31 cellular contexts compared by ENCODE assay signal in the genomic region with DNA sequence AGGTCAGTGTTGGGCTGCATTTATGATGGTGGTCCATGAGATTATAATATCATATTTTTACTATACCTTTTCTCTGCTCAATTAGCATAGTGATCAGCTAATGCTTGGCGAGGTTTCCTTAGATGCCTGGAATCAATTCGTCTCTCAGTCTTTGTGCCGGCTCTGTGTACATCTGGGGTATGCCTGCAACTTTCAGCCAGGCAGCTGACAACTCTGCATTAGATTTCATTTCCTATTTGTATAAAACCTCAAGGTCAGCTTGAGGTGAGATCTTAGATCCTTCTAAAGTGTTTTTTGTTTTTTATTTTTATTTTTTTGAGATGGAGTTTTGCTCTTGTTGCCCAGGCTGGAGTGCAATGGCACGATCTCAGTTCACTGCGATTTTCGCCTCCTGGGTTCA.
A peak's percentile ranks its signal among the peaks of the same experiment; 100 is the strongest.
DNase-seq lines count a peak whose midpoint lies in the region; ATAC-seq, FAIRE-seq and TF ChIP-seq lines count a peak whose summit lies in the region.
"Had no signal": no experiment of that assay in that cellular context is flagged by ENCODE, and none has a peak within 500 bp of the region (broad histone marks: within the 10 kb centered on the region; RNA-seq: fewer than 3 reads in every experiment).

No MANE protein-coding gene starts in this region.

- TF ChIP-seq POLR2A in GM12891 (IDR thresholded peaks at IDR 0.05; ENCODE audit: low read depth, low read length) = no peak

- H3K4me1 Mint-ChIP-seq in activated B cell treated with CpG ODN at 0.5 μM for 24 hours = peaks cover 8% of the 10 kb centered on the region
- H3K4me1 Mint-ChIP-seq in activated T-helper 17 cell treated with anti-CD3 and anti-CD28 coated beads, Interleukin-2, amount 50 U/mL, for 72 hours = no peaks in the 10 kb centered on the region
- no peaks in the 10 kb centered on the region for H3K4me1 Mint-ChIP-seq in neural progenitor cell
- H3K4me1 Mint-ChIP-seq: activated naive CD8-positive, alpha-beta T cell treated with anti-CD3 and anti-CD28 coated beads, Interleukin-2, amount 50 U/mL, for 24 hours; CD4-positive, alpha-beta memory T cell had no signal

- H3F3A ChIP-seq in neural progenitor cell (ENCODE audit: low read depth) = no peaks in the 10 kb centered on the region

- intact Hi-C loops in activated B cell treated with CpG ODN at 0.5 μM for 24 hours (cut with micrococcal nuclease) = no loop called here

- H3K79me2 ChIP-seq in neural progenitor cell (ENCODE audit: low read depth) = no peaks in the 10 kb centered on the region

- H3K4me3 ChIP-seq in SJCRH30 (no peak overlapping the region), neural progenitor cell (no peak overlapping the region)
- H3K4me3 ChIP-seq: A549, colonic mucosa, gastroesophageal sphincter, mucosa of descending colon, SJSA1, thoracic aorta had no signal

- FAIRE-seq in GM12891 (lab: Jason Lieb, UNC) = no peak
- FAIRE-seq: A549, astrocyte, urothelium cell line had no signal

- POLR2A ChIA-PET in activated B cell treated with CpG ODN at 0.5 μM for 24 hours (lab: Charles Lee) = interaction anchor here (0.6 kb wide), 1 partner anchor 806 kb away, joined by 3 read pairs; a partner anchor contains a TSS

- CTCF ChIA-PET in activated B cell treated with CpG ODN at 0.5 μM for 24 hours (lab: Charles Lee) = interaction anchor here (2.1 kb wide), 1 partner anchor 69 kb away, joined by 4 read pairs; no protein-coding TSS in a partner anchor

- H4K20me1 ChIP-seq in neural progenitor cell (ENCODE audit: low read depth) = no peaks in the 10 kb centered on the region

- TF ChIP-seq CTCF in activated B cell treated with CpG ODN at 0.5 μM for 24 hours (IDR thresholded peaks at IDR 0.05) (no peak), neural progenitor cell (IDR thresholded peaks at IDR 0.05) (no peak)

- H3K27ac ChIP-seq in SJCRH30 (no peak overlapping the region), neural progenitor cell (no peak overlapping the region)
- H3K27ac ChIP-seq: A549, colonic mucosa, gastroesophageal sphincter, SJSA1, thoracic aorta had no signal

- no peaks in the 10 kb centered on the region for H3K4me1 ChIP-seq in SJCRH30
- no peaks in the 10 kb centered on the region for H3K4me1 ChIP-seq in neural progenitor cell
- H3K4me1 ChIP-seq: A549, colonic mucosa, gastroesophageal sphincter, SJSA1 had no signal

- no peaks in the 10 kb centered on the region for H3K36me3 Mint-ChIP-seq in activated B cell treated with CpG ODN at 0.5 μM for 24 hours (ENCODE audit: low read depth)
- H3K36me3 Mint-ChIP-seq in activated T-helper 17 cell treated with anti-CD3 and anti-CD28 coated beads, Interleukin-2, amount 50 U/mL, for 72 hours (ENCODE audit: low read depth) = peaks cover 39% of the 10 kb centered on the region
- peaks cover 39% of the 10 kb centered on the region for H3K36me3 Mint-ChIP-seq in neural progenitor cell

- ATAC-seq in GM19452 (IDR thresholded peaks at IDR 0.05; ENCODE audit: unreplicated experiment) = peak; percentile 56
- peak; percentile 51 for ATAC-seq in HG03135 (IDR thresholded peaks at IDR 0.05; ENCODE audit: unreplicated experiment)
- peak; percentile 60 for ATAC-seq in activated B cell treated with CpG ODN at 0.5 μM for 24 hours (ENCODE audit: low read depth)
- no peak for ATAC-seq in activated T-helper 17 cell treated with anti-CD3 and anti-CD28 coated beads, Interleukin-2, amount 50 U/mL, for 72 hours (replicated peaks)
- ATAC-seq: A549; activated naive CD8-positive, alpha-beta T cell treated with anti-CD3 and anti-CD28 coated beads, Interleukin-2, amount 50 U/mL, for 24 hours; gastroesophageal sphincter; mucosa of descending colon; natural killer cell treated with Interleukin-12 subunit alpha and Interleukin-12 subunit beta and Interleukin-15 and Interleukin-18, amount 100 ng/mL, for 72 hours had no signal

- no peak overlapping the region for H2AFZ ChIP-seq in neural progenitor cell (replicated peaks)

- H3K27ac Mint-ChIP-seq in activated B cell treated with CpG ODN at 0.5 μM for 24 hours = no peak overlapping the region
- no peak overlapping the region for H3K27ac Mint-ChIP-seq in activated T-helper 17 cell treated with anti-CD3 and anti-CD28 coated beads, Interleukin-2, amount 50 U/mL, for 72 hours
- no peak overlapping the region for H3K27ac Mint-ChIP-seq in neural progenitor cell
- H3K27ac Mint-ChIP-seq: activated CD4-positive, alpha-beta T cell treated with anti-CD3 and anti-CD28 coated beads, Interleukin-2, amount 10 ng/mL, durations not matched to agents 24 days and 14 days; activated naive CD8-positive, alpha-beta T cell treated with anti-CD3 and anti-CD28 coated beads, Interleukin-2, amount 50 U/mL, for 24 hours; CD4-positive, alpha-beta memory T cell; natural killer cell treated with Interleukin-12 subunit alpha and Interleukin-12 subunit beta and Interleukin-15 and Interleukin-18, amount 100 ng/mL, for 72 hours; stimulated activated naive CD8-positive, alpha-beta T cell treated with anti-CD3 and anti-CD28 coated beads, Interleukin-15, Interleukin-2, amounts not matched to agents 100 ng/mL and 50 ng/mL, for 24 hours had no signal

- H3K9me3 ChIP-seq in SJCRH30 (replicated peaks) (no peaks in the 10 kb centered on the region), neural progenitor cell (ENCODE audit: low read depth) (no peaks in the 10 kb centered on the region)
- H3K9me3 ChIP-seq: A549, colonic mucosa, gastroesophageal sphincter, SJSA1, thoracic aorta had no signal

- H3K27me3 Mint-ChIP-seq in activated B cell treated with CpG ODN at 0.5 μM for 24 hours (no peaks in the 10 kb centered on the region), neural progenitor cell (ENCODE audit: insufficient read depth, low read depth) (no peaks in the 10 kb centered on the region)
- H3K27me3 Mint-ChIP-seq in activated T-helper 17 cell treated with anti-CD3 and anti-CD28 coated beads, Interleukin-2, amount 50 U/mL, for 72 hours = no peaks in the 10 kb centered on the region
- H3K27me3 Mint-ChIP-seq: activated CD4-positive, alpha-beta T cell treated with anti-CD3 and anti-CD28 coated beads, Interleukin-2, amount 10 ng/mL, durations not matched to agents 24 days and 14 days; activated naive CD8-positive, alpha-beta T cell treated with anti-CD3 and anti-CD28 coated beads, Interleukin-2, amount 50 U/mL, for 24 hours; CD4-positive, alpha-beta memory T cell; natural killer cell treated with Interleukin-12 subunit alpha and Interleukin-12 subunit beta and Interleukin-15 and Interleukin-18, amount 100 ng/mL, for 72 hours; stimulated activated naive CD8-positive, alpha-beta T cell treated with anti-CD3 and anti-CD28 coated beads, Interleukin-15, Interleukin-2, amounts not matched to agents 100 ng/mL and 50 ng/mL, for 24 hours had no signal

- no peak for DNase-seq in GM12891 (ENCODE audit: insufficient read length, low spot score)
- no peak for DNase-seq in activated B cell treated with CpG ODN at 0.5 μM for 24 hours
- DNase-seq in SJCRH30 = no peak
- no peak for DNase-seq in neural progenitor cell (ENCODE audit: low spot score)
- no peak for DNase-seq in activated CD8-positive, alpha-beta memory T cell treated with anti-CD3 and anti-CD28 coated beads, Interleukin-2, amount 50 U/mL, for 48 hours
- DNase-seq: activated CD4-positive, alpha-beta T cell treated with anti-CD3 and anti-CD28 coated beads, Interleukin-2, amount 10 ng/mL, durations not matched to agents 24 days and 14 days; activated naive CD4-positive, alpha-beta T cell; activated naive CD8-positive, alpha-beta T cell treated with anti-CD3 and anti-CD28 coated beads, Interleukin-2, amount 50 U/mL, for 24 hours; activated T-cell treated with anti-CD3 and anti-CD28 coated beads, Interleukin-2, amount 50 U/mL, for 1 hour; CD4-positive, alpha-beta memory T cell; colonic mucosa; effector CD8-positive, alpha-beta T cell; Karpas-422; mucosa of descending colon; NCI-H1092; NCI-H1694; NCI-H446; NCI-H748 treated with DMSO at 0.1 percent for 48 hours; stimulated activated CD4-positive, alpha-beta T cell treated with anti-CD3 and anti-CD28 coated beads, Interleukin-15, amount 100 ng/mL, for 24 hours; T1000 had no signal

- H3K36me3 ChIP-seq in SJCRH30 = peaks cover 64% of the 10 kb centered on the region
- no peaks in the 10 kb centered on the region for H3K36me3 ChIP-seq in neural progenitor cell
- H3K36me3 ChIP-seq: colonic mucosa, gastroesophageal sphincter, thoracic aorta had no signal

- H3K27me3 ChIP-seq in SJCRH30 (no peaks in the 10 kb centered on the region), neural progenitor cell (no peaks in the 10 kb centered on the region)
- H3K27me3 ChIP-seq: colonic mucosa, gastroesophageal sphincter, SJSA1 had no signal

- H3K9me3 Mint-ChIP-seq in activated B cell treated with CpG ODN at 0.5 μM for 24 hours = peaks cover 3% of the 10 kb centered on the region
- no peaks in the 10 kb centered on the region for H3K9me3 Mint-ChIP-seq in activated T-helper 17 cell treated with anti-CD3 and anti-CD28 coated beads, Interleukin-2, amount 50 U/mL, for 72 hours
- no peaks in the 10 kb centered on the region for H3K9me3 Mint-ChIP-seq in neural progenitor cell
- H3K9me3 Mint-ChIP-seq: activated CD4-positive, alpha-beta T cell treated with anti-CD3 and anti-CD28 coated beads, Interleukin-2, amount 10 ng/mL, durations not matched to agents 24 days and 14 days; activated naive CD8-positive, alpha-beta T cell treated with anti-CD3 and anti-CD28 coated beads, Interleukin-2, amount 50 U/mL, for 24 hours; natural killer cell treated with Interleukin-12 subunit alpha and Interleukin-12 subunit beta and Interleukin-15 and Interleukin-18, amount 100 ng/mL, for 72 hours; stimulated activated naive CD8-positive, alpha-beta T cell treated with anti-CD3 and anti-CD28 coated beads, Interleukin-15, Interleukin-2, amounts not matched to agents 100 ng/mL and 50 ng/mL, for 24 hours had no signal

- no peak overlapping the region for H3K4me3 Mint-ChIP-seq in activated B cell treated with CpG ODN at 0.5 μM for 24 hours
- H3K4me3 Mint-ChIP-seq in activated T-helper 17 cell treated with anti-CD3 and anti-CD28 coated beads, Interleukin-2, amount 50 U/mL, for 72 hours = no peak overlapping the region
- H3K4me3 Mint-ChIP-seq in neural progenitor cell = no peak overlapping the region
- H3K4me3 Mint-ChIP-seq: activated CD4-positive, alpha-beta T cell treated with anti-CD3 and anti-CD28 coated beads, Interleukin-2, amount 10 ng/mL, durations not matched to agents 24 days and 14 days; activated naive CD8-positive, alpha-beta T cell treated with anti-CD3 and anti-CD28 coated beads, Interleukin-2, amount 50 U/mL, for 24 hours; natural killer cell treated with Interleukin-12 subunit alpha and Interleukin-12 subunit beta and Interleukin-15 and Interleukin-18, amount 100 ng/mL, for 72 hours; stimulated activated naive CD8-positive, alpha-beta T cell treated with anti-CD3 and anti-CD28 coated beads, Interleukin-15, Interleukin-2, amounts not matched to agents 100 ng/mL and 50 ng/mL, for 24 hours had no signal

- H3K9ac ChIP-seq in neural progenitor cell = no peak overlapping the region

- H3K4me2 ChIP-seq in neural progenitor cell = no peak overlapping the region
- H3K4me2 ChIP-seq: A549 had no signal

TF ChIP-seq in GM12891, 5 proteins besides CTCF, POLR2A, EP300 and RAD21 (continues in another document):
- no peak for TF ChIP-seq POU2F2 (IDR thresholded peaks at IDR 0.05; ENCODE audit: low read depth, low read length)
- no peak for TF ChIP-seq TAF1 (IDR thresholded peaks at IDR 0.05; ENCODE audit: low read depth, low read length)
- peak; percentile 77 for TF ChIP-seq SPI1 (IDR thresholded peaks at IDR 0.05; ENCODE audit: low read depth, low read length)
- TF ChIP-seq PAX5 (IDR thresholded peaks at IDR 0.05; ENCODE audit: insufficient read depth, low read length, severe bottlenecking) = no peak
